ENCODE assay signal across 11 cellular contexts in the genomic region with DNA sequence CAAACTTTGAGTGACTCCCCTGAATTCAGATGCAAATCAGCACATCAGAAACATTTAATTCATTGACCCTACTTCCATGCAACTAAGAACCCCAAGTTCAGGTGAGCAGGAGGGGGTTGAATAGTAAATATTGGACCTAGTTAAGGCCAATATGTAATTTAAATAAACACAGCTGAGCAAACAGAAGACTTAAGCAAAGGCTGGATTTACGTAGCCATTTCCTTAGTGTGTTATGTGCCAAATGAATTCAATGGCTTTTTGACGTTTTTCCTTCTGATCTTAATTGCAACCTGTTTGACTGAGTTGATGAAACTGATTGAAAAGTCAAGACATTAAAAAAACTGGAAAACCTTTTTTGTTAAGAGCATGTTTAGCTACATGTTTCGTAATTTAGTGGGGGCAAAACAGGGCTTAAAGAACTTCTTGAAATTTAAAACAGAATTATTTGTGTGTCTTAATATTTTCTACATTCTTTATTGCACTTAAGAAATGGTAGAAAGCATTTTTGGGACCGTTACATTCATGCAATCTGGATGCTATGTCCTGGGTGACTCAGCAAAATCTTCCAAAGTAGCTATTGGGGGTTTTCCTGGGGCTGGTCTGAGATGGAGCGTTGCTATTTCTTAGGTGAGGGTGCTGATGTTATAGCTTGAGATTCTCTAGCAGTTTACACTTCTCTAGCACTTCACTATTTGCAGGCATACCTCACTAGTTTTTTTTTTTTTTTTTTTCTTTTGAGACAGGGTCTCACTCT. TPM values are rescaled to one million over a fixed set of nuclear protein-coding genes. Genes with fewer than 3 reads are reported as not detected.
A peak's percentile ranks its signal among the peaks of the same experiment; 100 is the strongest.
DNase-seq lines count a peak whose midpoint lies in the region; ATAC-seq lines count a peak whose summit lies in the region.
"Had no signal": no experiment of that assay in that cellular context is flagged by ENCODE, and none has a peak within 500 bp of the region (broad histone marks: within the 10 kb centered on the region; RNA-seq: fewer than 3 reads in every experiment).

No MANE protein-coding gene starts in this region.

- H3K36me3 ChIP-seq in SJSA1 = no peaks in the 10 kb centered on the region
- no peaks in the 10 kb centered on the region for H3K36me3 ChIP-seq in iPS-18a (ENCODE audit: control insufficient read depth, low read depth, low read length)
- H3K36me3 ChIP-seq in CD8-positive, alpha-beta memory T cell (ENCODE audit: insufficient read depth, low read length) = no peaks in the 10 kb centered on the region
- H3K36me3 ChIP-seq: prostate gland had no signal

- POLR2A ChIA-PET in CD8-positive, alpha-beta memory T cell (lab: Charles Lee) = no interaction called here

- H3K27ac ChIP-seq in SJSA1 (peak overlapping the region; percentile 36), iPS-18a (ENCODE audit: low read length) (peak overlapping the region; percentile 13)
- H3K27ac ChIP-seq in CD8-positive, alpha-beta memory T cell (ENCODE audit: low read depth, low read length) = no peak overlapping the region
- H3K27ac ChIP-seq: prostate gland had no signal

- peaks cover 0 to under 1% (median 0%) of the 10 kb centered on the region in 5 donors for H3K9me3 Mint-ChIP-seq in CD8-positive, alpha-beta memory T cell
- H3K9me3 Mint-ChIP-seq in activated naive CD8-positive, alpha-beta T cell treated with anti-CD3 and anti-CD28 coated beads, Interleukin-2, amount 50 U/mL, for 24 hours = peaks cover under 1% of the 10 kb centered on the region

- H3K4me3 ChIP-seq in SJSA1 (no peak overlapping the region), iPS-18a (ENCODE audit: low read length) (no peak overlapping the region)
- no peak overlapping the region for H3K4me3 ChIP-seq in CD8-positive, alpha-beta memory T cell (ENCODE audit: low read length)
- H3K4me3 ChIP-seq: prostate gland had no signal

- H3K27me3 Mint-ChIP-seq in CD8-positive, alpha-beta memory T cell = peaks cover 2 to 12% of the 10 kb centered on the region in 2 donors
- H3K27me3 Mint-ChIP-seq in activated naive CD8-positive, alpha-beta T cell treated with anti-CD3 and anti-CD28 coated beads, Interleukin-2, amount 50 U/mL, for 24 hours = no peaks in the 10 kb centered on the region

- H3K9me3 ChIP-seq in SJSA1 (replicated peaks) (no peaks in the 10 kb centered on the region), iPS-18a (ENCODE audit: control insufficient read depth, low read depth, low read length) (no peaks in the 10 kb centered on the region)
- no peaks in the 10 kb centered on the region for H3K9me3 ChIP-seq in CD8-positive, alpha-beta memory T cell (ENCODE audit: low read length)
- H3K9me3 ChIP-seq: prostate gland had no signal

- ATAC-seq in GM18867 (IDR thresholded peaks at IDR 0.05; ENCODE audit: unreplicated experiment) = no peak
- no peak for ATAC-seq in activated naive CD8-positive, alpha-beta T cell treated with anti-CD3 and anti-CD28 coated beads, Interleukin-2, amount 50 U/mL, for 24 hours
- ATAC-seq: Panc1 had no signal

- CTCF ChIA-PET in CD8-positive, alpha-beta memory T cell (lab: Charles Lee) = no interaction called here

- H3K27ac Mint-ChIP-seq in CD8-positive, alpha-beta memory T cell = no peak overlapping the region
- no peak overlapping the region for H3K27ac Mint-ChIP-seq in activated naive CD8-positive, alpha-beta T cell treated with anti-CD3 and anti-CD28 coated beads, Interleukin-2, amount 50 U/mL, for 24 hours

- H3K27me3 ChIP-seq in SJSA1 (replicated peaks) (no peaks in the 10 kb centered on the region), iPS-18a (ENCODE audit: control insufficient read depth, insufficient read depth, low read length) (no peaks in the 10 kb centered on the region)
- no peaks in the 10 kb centered on the region for H3K27me3 ChIP-seq in CD8-positive, alpha-beta memory T cell (ENCODE audit: insufficient read depth, low read length, poor library complexity, severe bottlenecking)

- no peak overlapping the region for H3K9ac ChIP-seq in iPS-18a (ENCODE audit: low read length)

- H3K4me1 ChIP-seq in SJSA1 (replicated peaks) (peaks cover 12% of the 10 kb centered on the region), iPS-18a (ENCODE audit: control insufficient read depth, low read depth, low read length) (peaks cover 8% of the 10 kb centered on the region)
- no peaks in the 10 kb centered on the region for H3K4me1 ChIP-seq in CD8-positive, alpha-beta memory T cell (ENCODE audit: insufficient read depth, low read length)
- H3K4me1 ChIP-seq: prostate gland had no signal

- H3K4me3 Mint-ChIP-seq in CD8-positive, alpha-beta memory T cell = no peak overlapping the region
- no peak overlapping the region for H3K4me3 Mint-ChIP-seq in activated naive CD8-positive, alpha-beta T cell treated with anti-CD3 and anti-CD28 coated beads, Interleukin-2, amount 50 U/mL, for 24 hours
- H3K4me3 Mint-ChIP-seq: CD14-positive monocyte had no signal

- DNase-seq in DMS53 treated with DMSO at 0.1 percent for 48 hours (lab: John Stamatoyannopoulos, UW; ENCODE audit: unreplicated experiment) (peak; percentile 90), NCI-H146 (lab: John Stamatoyannopoulos, UW) (peak; percentile 88), SJSA1 (ENCODE audit: low read depth in 1 of 2, low spot score in 2 of 2) (no peak), mucosa of gallbladder (ENCODE audit: low spot score) (no peak)
- no peak for DNase-seq in CD8-positive, alpha-beta memory T cell
- no peak for DNase-seq in activated naive CD8-positive, alpha-beta T cell treated with anti-CD3 and anti-CD28 coated beads, Interleukin-2, amount 50 U/mL, for 24 hours

- H3K36me3 Mint-ChIP-seq in CD8-positive, alpha-beta memory T cell = no peaks in the 10 kb centered on the region
- no peaks in the 10 kb centered on the region for H3K36me3 Mint-ChIP-seq in activated naive CD8-positive, alpha-beta T cell treated with anti-CD3 and anti-CD28 coated beads, Interleukin-2, amount 50 U/mL, for 24 hours (ENCODE audit: low read depth)
- H3K36me3 Mint-ChIP-seq: CD14-positive monocyte had no signal

- H3K4me1 Mint-ChIP-seq in CD8-positive, alpha-beta memory T cell = no peaks in the 10 kb centered on the region
- H3K4me1 Mint-ChIP-seq in activated naive CD8-positive, alpha-beta T cell treated with anti-CD3 and anti-CD28 coated beads, Interleukin-2, amount 50 U/mL, for 24 hours = no peaks in the 10 kb centered on the region
- H3K4me1 Mint-ChIP-seq: CD14-positive monocyte had no signal

RNA-seq across cellular contexts. Expression of gene KCNE4, which starts 25.5 kb away (rescaled TPM):
- 3.1 and 4.3 TPM in 2 replicates for total RNA-seq in SJSA1 (2014; rRNA removed; shearing (Covaris generic))
- total RNA-seq in CD8-positive, alpha-beta memory T cell = not detected
- polyA plus RNA-seq in CD8-positive, alpha-beta memory T cell = not detected
- 7.4 TPM for total RNA-seq in mucosa of gallbladder
- polyA plus RNA-seq: CD14-positive monocyte had no signal

Comparison
In these comparisons a context has a peak if more than half of its experiments do, and no peak if none do; other contexts are left out.
1. DNase-seq: peak in DMS53 treated with DMSO at 0.1 percent for 48 hours (single experiment) and NCI-H146 (single experiment); none in SJSA1 (0 of 2), CD8-positive, alpha-beta memory T cell (0 of 5), activated naive CD8-positive, alpha-beta T cell treated with anti-CD3 and anti-CD28 coated beads, Interleukin-2, amount 50 U/mL, for 24 hours (single experiment) and mucosa of gallbladder (single experiment).